38 cellular contexts compared by ENCODE assay signal in genomic region chr15:89345245-89345644, GRCh38.
"Had no signal": no experiment of that assay in that cellular context is flagged by ENCODE, and none has a peak within 500 bp of the region (broad histone marks: within the 10 kb centered on the region; RNA-seq: fewer than 3 reads in every experiment).

No MANE protein-coding gene starts in this region.

- H3K27ac ChIP-seq: adrenal gland, body of pancreas, cardiac muscle cell, VCaP had no signal

- H3K27me3 ChIP-seq: adrenal gland, body of pancreas had no signal

- H3K4me1 Mint-ChIP-seq: activated naive CD8-positive, alpha-beta T cell treated with anti-CD3 and anti-CD28 coated beads for 36 hours had no signal

- FAIRE-seq: astrocyte, bronchial epithelial cell, TTC549 had no signal

- H3K9me3 ChIP-seq: adrenal gland, body of pancreas had no signal

- DNase-seq: activated CD4-positive, alpha-beta memory T cell treated with anti-CD3 and anti-CD28 coated beads, Interleukin-2, amount 10 ng/mL, durations not matched to agents 7 days and 5 days; activated CD4-positive, alpha-beta T cell treated with anti-CD3 and anti-CD28 coated beads for 1 hour; activated CD4-positive, alpha-beta T cell treated with anti-CD3 and anti-CD28 coated beads for 36 hours; activated CD4-positive, alpha-beta T cell treated with anti-CD3 and anti-CD28 coated beads for 48 hours; activated CD4-positive, alpha-beta T cell treated with anti-CD3 and anti-CD28 coated beads, Interleukin-2, amount 10 ng/mL, durations not matched to agents 7 days and 5 days; activated CD4-positive, alpha-beta T cell treated with anti-CD3 and anti-CD28 coated beads, Interleukin-2, amount 50 U/mL, for 48 hours; activated CD4-positive, CD25-positive, alpha-beta regulatory T cell; activated CD8-positive, alpha-beta memory T cell treated with anti-CD3 and anti-CD28 coated beads for 24 hours; activated CD8-positive, alpha-beta memory T cell treated with anti-CD3 and anti-CD28 coated beads, Interleukin-2, amount 10 ng/mL, durations not matched to agents 7 days and 5 days; activated CD8-positive, alpha-beta memory T cell treated with anti-CD3 and anti-CD28 coated beads, Interleukin-2, amount 50 U/mL, for 48 hours; activated CD8-positive, alpha-beta T cell treated with anti-CD3 and anti-CD28 coated beads, Interleukin-2, amount 10 ng/mL, durations not matched to agents 7 days and 5 days; activated effector memory CD4-positive, alpha-beta T cell treated with anti-CD3 and anti-CD28 coated beads, Interleukin-2, amount 50 U/mL, for 16 hours; activated gamma-delta T cell treated with Interleukin-2 at 50 U/mL for 16 hours; activated naive CD4-positive, alpha-beta T cell; activated naive CD4-positive, alpha-beta T cell treated with anti-CD3 and anti-CD28 coated beads for 36 hours; activated naive CD4-positive, alpha-beta T cell treated with anti-CD3 and anti-CD28 coated beads, Interleukin-2, amount 50 U/mL, for 16 hours; activated naive CD8-positive, alpha-beta T cell treated with anti-CD3 and anti-CD28 coated beads for 36 hours; activated T-cell treated with anti-CD3 and anti-CD28 coated beads, Interleukin-2, amount 50 U/mL, for 24 hours; activated T-cell treated with anti-CD3 and anti-CD28 coated beads, Interleukin-2, amount 50 U/mL, for 48 hours; adrenal gland; amniotic stem cell; body of pancreas; caudate nucleus; cerebellar nuclear complex; T-helper 2 cell; T-helper 9 cell had no signal

- H3K36me3 Mint-ChIP-seq: activated CD8-positive, alpha-beta memory T cell treated with anti-CD3 and anti-CD28 coated beads, Interleukin-2, amount 10 ng/mL, durations not matched to agents 7 days and 5 days; activated naive CD4-positive, alpha-beta T cell treated with anti-CD3 and anti-CD28 coated beads, Interleukin-2, amount 50 U/mL, for 72 hours; activated naive CD8-positive, alpha-beta T cell treated with anti-CD3 and anti-CD28 coated beads for 36 hours had no signal

- H3K27ac Mint-ChIP-seq: activated CD4-positive, alpha-beta memory T cell treated with anti-CD3 and anti-CD28 coated beads, Interleukin-2, amount 10 ng/mL, durations not matched to agents 7 days and 5 days; activated CD4-positive, alpha-beta T cell treated with anti-CD3 and anti-CD28 coated beads for 36 hours; activated CD4-positive, alpha-beta T cell treated with anti-CD3 and anti-CD28 coated beads, Interleukin-2, amount 10 ng/mL, durations not matched to agents 7 days and 5 days; activated CD8-positive, alpha-beta memory T cell treated with anti-CD3 and anti-CD28 coated beads, Interleukin-2, amount 10 ng/mL, durations not matched to agents 7 days and 5 days; activated CD8-positive, alpha-beta T cell treated with anti-CD3 and anti-CD28 coated beads, Interleukin-2, amount 10 ng/mL, durations not matched to agents 7 days and 5 days; activated naive CD4-positive, alpha-beta T cell treated with anti-CD3 and anti-CD28 coated beads for 36 hours; activated naive CD4-positive, alpha-beta T cell treated with anti-CD3 and anti-CD28 coated beads, Interleukin-2, amount 50 U/mL, for 72 hours; activated naive CD8-positive, alpha-beta T cell treated with anti-CD3 and anti-CD28 coated beads for 36 hours; activated T-cell treated with anti-CD3 and anti-CD28 coated beads, Interleukin-2, amount 50 U/mL, for 24 hours; activated T-helper 1 cell treated with anti-CD3 and anti-CD28 coated beads, Interleukin-12 subunit alpha, Interleukin-12 subunit beta, Interleukin-2, Interleukin-4 antibody, amounts not matched to agents 30 ng/mL and 10 ng/mL and 1 ng/mL, durations not matched to agents 14 hours and 24 hours and 36 hours; activated T-helper 17 cell treated with anti-CD3 and anti-CD28 coated beads, Interleukin-2, amount 50 U/mL, for 72 hours; T-helper 1 cell treated with Interleukin-12 subunit alpha and Interleukin-12 subunit beta and Interleukin-4 antibody, amounts not matched to agents 30 μg/mL and 1 μg/mL, for 36 hours; T-helper 2 cell treated with Interferon-gamma antibody and Interleukin-4, amounts not matched to agents 5 μg/mL and 100 μg/mL, for 36 hours had no signal

- H3K36me3 ChIP-seq: adrenal gland, cardiac muscle cell had no signal

- H3K4me3 ChIP-seq: adrenal gland, body of pancreas, cardiac muscle cell had no signal

- H3K9me3 Mint-ChIP-seq: activated CD4-positive, alpha-beta memory T cell treated with anti-CD3 and anti-CD28 coated beads, Interleukin-2, amount 10 ng/mL, durations not matched to agents 7 days and 5 days; activated CD4-positive, alpha-beta T cell treated with anti-CD3 and anti-CD28 coated beads, Interleukin-2, amount 10 ng/mL, durations not matched to agents 7 days and 5 days; activated naive CD4-positive, alpha-beta T cell treated with anti-CD3 and anti-CD28 coated beads for 36 hours; activated naive CD4-positive, alpha-beta T cell treated with anti-CD3 and anti-CD28 coated beads, Interleukin-2, amount 50 U/mL, for 72 hours; activated naive CD8-positive, alpha-beta T cell treated with anti-CD3 and anti-CD28 coated beads for 36 hours; activated T-cell treated with anti-CD3 and anti-CD28 coated beads, Interleukin-2, amount 50 U/mL, for 24 hours; activated T-helper 1 cell treated with anti-CD3 and anti-CD28 coated beads, Interleukin-12 subunit alpha, Interleukin-12 subunit beta, Interleukin-2, Interleukin-4 antibody, amounts not matched to agents 30 ng/mL and 10 ng/mL and 1 ng/mL, durations not matched to agents 14 hours and 24 hours and 36 hours; activated T-helper 17 cell treated with anti-CD3 and anti-CD28 coated beads, Interleukin-2, amount 50 U/mL, for 72 hours; central memory CD8-positive, alpha-beta T cell; T-helper 1 cell treated with Interleukin-12 subunit alpha and Interleukin-12 subunit beta and Interleukin-4 antibody, amounts not matched to agents 30 μg/mL and 1 μg/mL, for 36 hours; T-helper 2 cell treated with Interferon-gamma antibody and Interleukin-4, amounts not matched to agents 5 μg/mL and 100 μg/mL, for 36 hours had no signal

- H3K4me3 Mint-ChIP-seq: activated CD4-positive, alpha-beta memory T cell treated with anti-CD3 and anti-CD28 coated beads, Interleukin-2, amount 10 ng/mL, durations not matched to agents 7 days and 5 days; activated CD4-positive, alpha-beta T cell treated with anti-CD3 and anti-CD28 coated beads for 36 hours; activated CD4-positive, alpha-beta T cell treated with anti-CD3 and anti-CD28 coated beads, Interleukin-2, amount 10 ng/mL, durations not matched to agents 7 days and 5 days; activated CD8-positive, alpha-beta memory T cell treated with anti-CD3 and anti-CD28 coated beads, Interleukin-2, amount 10 ng/mL, durations not matched to agents 7 days and 5 days; activated CD8-positive, alpha-beta T cell treated with anti-CD3 and anti-CD28 coated beads, Interleukin-2, amount 10 ng/mL, durations not matched to agents 7 days and 5 days; activated naive CD4-positive, alpha-beta T cell treated with anti-CD3 and anti-CD28 coated beads for 36 hours; activated naive CD8-positive, alpha-beta T cell treated with anti-CD3 and anti-CD28 coated beads for 36 hours; activated T-cell treated with anti-CD3 and anti-CD28 coated beads, Interleukin-2, amount 50 U/mL, for 24 hours; activated T-helper 1 cell treated with anti-CD3 and anti-CD28 coated beads, Interleukin-12 subunit alpha, Interleukin-12 subunit beta, Interleukin-2, Interleukin-4 antibody, amounts not matched to agents 30 ng/mL and 10 ng/mL and 1 ng/mL, durations not matched to agents 14 hours and 24 hours and 36 hours; activated T-helper 17 cell treated with anti-CD3 and anti-CD28 coated beads, Interleukin-2, amount 50 U/mL, for 72 hours; central memory CD8-positive, alpha-beta T cell; T-helper 1 cell treated with Interleukin-12 subunit alpha and Interleukin-12 subunit beta and Interleukin-4 antibody, amounts not matched to agents 30 μg/mL and 1 μg/mL, for 36 hours; T-helper 2 cell treated with Interferon-gamma antibody and Interleukin-4, amounts not matched to agents 5 μg/mL and 100 μg/mL, for 36 hours had no signal

- ATAC-seq: activated CD4-positive, alpha-beta T cell treated with anti-CD3 and anti-CD28 coated beads for 36 hours; activated CD4-positive, CD25-positive, alpha-beta regulatory T cell treated with anti-CD3 and anti-CD28 coated beads, Interleukin-2, amount 50 U/mL, for 24 hours; activated CD8-positive, alpha-beta memory T cell treated with anti-CD3 and anti-CD28 coated beads, Interleukin-2, amount 10 ng/mL, durations not matched to agents 7 days and 5 days; activated CD8-positive, alpha-beta T cell treated with anti-CD3 and anti-CD28 coated beads, Interleukin-2, amount 10 ng/mL, durations not matched to agents 7 days and 5 days; activated naive CD4-positive, alpha-beta T cell treated with anti-CD3 and anti-CD28 coated beads, Interleukin-2, amount 50 U/mL, for 72 hours; activated T-helper 17 cell treated with anti-CD3 and anti-CD28 coated beads, Interleukin-2, amount 50 U/mL, for 72 hours; body of pancreas had no signal
